ENCODE assay signal across 1 cellular context in genomic region chr6:135192256-135193174, GRCh38.
A peak's percentile ranks its signal among the peaks of the same experiment; 100 is the strongest.
TF ChIP-seq lines count a peak whose summit lies in the region.

No MANE protein-coding gene starts in this region.

TF ChIP-seq in K562, 482 proteins besides CTCF, POLR2A, EP300 and RAD21 (continued from another document and continues in another):
- no peak for TF ChIP-seq SIN3B (IDR thresholded peaks at IDR 0.05; ENCODE audit: low read depth)
- TF ChIP-seq ZNF609 (CRISPR knock-in tag; IDR thresholded peaks at IDR 0.05; ENCODE audit: borderline replicate concordance) = no peak
- no peak for TF ChIP-seq GABPB2 (CRISPR knock-in tag; conservative IDR thresholded peaks at IDR 0.05)
- TF ChIP-seq, protein P1, sequence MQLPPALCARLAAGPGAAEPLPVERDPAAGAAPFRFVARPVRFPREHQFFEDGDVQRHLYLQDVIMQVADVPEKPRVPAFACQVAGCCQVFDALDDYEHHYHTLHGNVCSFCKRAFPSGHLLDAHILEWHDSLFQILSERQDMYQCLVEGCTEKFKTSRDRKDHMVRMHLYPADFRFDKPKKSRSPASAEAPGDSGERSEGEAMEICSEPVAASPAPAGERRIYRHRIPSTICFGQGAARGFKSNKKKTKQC (CRISPR knock-in tag; IDR thresholded peaks at IDR 0.05) = no peak
- no peak for TF ChIP-seq SP2 (IDR thresholded peaks at IDR 0.05; ENCODE audit: extremely low read depth, low read depth, low read length, poor library complexity, severe bottlenecking)
- no peak for TF ChIP-seq FOXA3 (CRISPR knock-in tag; conservative IDR thresholded peaks at IDR 0.05 in 1 of 2, IDR thresholded peaks at IDR 0.05 in 1 of 2)
- peak in 1 of 2 experiments; percentile 68; a peak in 1 of 4 replicates for TF ChIP-seq RCOR1 (IDR thresholded peaks at IDR 0.05; ENCODE audit: borderline replicate concordance in 1 of 2, low read depth in 2 of 2, low read length in 2 of 2)
- peak; percentile 18 for TF ChIP-seq NFYB (IDR thresholded peaks at IDR 0.05; ENCODE audit: extremely low read depth, insufficient read length)
- TF ChIP-seq JUND (IDR thresholded peaks at IDR 0.05; ENCODE audit: borderline replicate concordance, low read depth, low read length) = peak; percentile 39
- no peak; the same call in 2 of the 3 replicates for TF ChIP-seq JUND (tag; IDR thresholded peaks at IDR 0.05; ENCODE audit: borderline replicate concordance, low read depth, low read length)
- no peak for TF ChIP-seq KAT7 (CRISPR knock-in tag; IDR thresholded peaks at IDR 0.05; ENCODE audit: borderline replicate concordance)
- TF ChIP-seq PRPF4 (IDR thresholded peaks at IDR 0.05; ENCODE audit: insufficient read depth, low read depth, low read length, poor library complexity, severe bottlenecking) = no peak
- no peak for TF ChIP-seq ZBTB43 (CRISPR knock-in tag; IDR thresholded peaks at IDR 0.05)
- TF ChIP-seq MTA3 (IDR thresholded peaks at IDR 0.05; ENCODE audit: borderline replicate concordance) = no peak; the same call in 1 of the 2 replicates
- TF ChIP-seq ZNF75A (CRISPR knock-in tag; IDR thresholded peaks at IDR 0.05) = 0 out of 2 replicates have a peak, but pooled peaks have one; percentile 20
- TF ChIP-seq ZNF184 (CRISPR knock-in tag; IDR thresholded peaks at IDR 0.05) = no peak
- TF ChIP-seq TFAM (CRISPR knock-in tag; conservative IDR thresholded peaks at IDR 0.05) = no peak
- TF ChIP-seq RB1 (IDR thresholded peaks at IDR 0.05; ENCODE audit: low read depth) = no peak
- TF ChIP-seq, protein P2, sequence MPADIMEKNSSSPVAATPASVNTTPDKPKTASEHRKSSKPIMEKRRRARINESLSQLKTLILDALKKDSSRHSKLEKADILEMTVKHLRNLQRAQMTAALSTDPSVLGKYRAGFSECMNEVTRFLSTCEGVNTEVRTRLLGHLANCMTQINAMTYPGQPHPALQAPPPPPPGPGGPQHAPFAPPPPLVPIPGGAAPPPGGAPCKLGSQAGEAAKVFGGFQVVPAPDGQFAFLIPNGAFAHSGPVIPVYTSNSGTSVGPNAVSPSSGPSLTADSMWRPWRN (IDR thresholded peaks at IDR 0.05; ENCODE audit: low read depth) = no peak; the same call in 1 of the 2 replicates
- TF ChIP-seq ZNF586 (CRISPR knock-in tag; conservative IDR thresholded peaks at IDR 0.05) = no peak
- TF ChIP-seq DDX20 (tag; IDR thresholded peaks at IDR 0.05; ENCODE audit: low read depth) = no peak
- no peak for TF ChIP-seq MAFF (IDR thresholded peaks at IDR 0.05; ENCODE audit: low read length)
- TF ChIP-seq PREB (CRISPR knock-in tag; IDR thresholded peaks at IDR 0.05) = no peak
- TF ChIP-seq ZNF407 (IDR thresholded peaks at IDR 0.05; ENCODE audit: low read depth) = no peak
- TF ChIP-seq MYC (IDR thresholded peaks at IDR 0.05; ENCODE audit: low read depth, low read length) = no peak
- TF ChIP-seq MYC (CRISPR knock-in tag; IDR thresholded peaks at IDR 0.05; ENCODE audit: borderline replicate concordance, low read depth) = 0 out of 2 replicates have a peak, but pooled peaks have one; percentile 38
- TF ChIP-seq, protein P3, sequence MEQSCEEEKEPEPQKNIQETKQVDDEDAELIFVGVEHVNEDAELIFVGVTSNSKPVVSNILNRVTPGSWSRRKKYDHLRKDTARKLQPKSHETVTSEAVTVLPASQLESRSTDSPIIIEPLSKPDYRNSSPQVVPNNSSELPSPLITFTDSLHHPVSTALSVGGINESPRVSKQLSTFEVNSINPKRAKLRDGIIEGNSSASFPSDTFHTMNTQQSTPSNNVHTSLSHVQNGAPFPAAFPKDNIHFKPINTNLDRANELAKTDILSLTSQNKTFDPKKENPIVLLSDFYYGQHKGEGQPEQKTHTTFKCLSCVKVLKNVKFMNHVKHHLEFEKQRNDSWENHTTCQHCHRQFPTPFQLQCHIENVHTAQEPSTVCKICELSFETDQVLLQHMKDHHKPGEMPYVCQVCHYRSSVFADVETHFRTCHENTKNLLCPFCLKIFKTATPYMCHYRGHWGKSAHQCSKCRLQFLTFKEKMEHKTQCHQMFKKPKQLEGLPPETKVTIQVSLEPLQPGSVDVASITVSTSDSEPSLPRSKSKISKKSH (CRISPR knock-in tag; IDR thresholded peaks at IDR 0.05) = no peak
- no peak for TF ChIP-seq SRSF7 (optimal IDR thresholded peaks at IDR 0.05; ENCODE audit: low read depth, low read length)
- no peak for TF ChIP-seq PHF20 (IDR thresholded peaks at IDR 0.05; ENCODE audit: partially characterized antibody)
- TF ChIP-seq ADNP (tag; IDR thresholded peaks at IDR 0.05) = no peak
- no peak for TF ChIP-seq IRF9 (tag; IDR thresholded peaks at IDR 0.05)
- no peak for TF ChIP-seq HDAC8 (tag; IDR thresholded peaks at IDR 0.05)
- no peak for TF ChIP-seq NCOA1 (IDR thresholded peaks at IDR 0.05; ENCODE audit: low read depth)
- TF ChIP-seq FOS (IDR thresholded peaks at IDR 0.05; ENCODE audit: extremely low read depth, insufficient read length) = no peak
- TF ChIP-seq NCOA6 (IDR thresholded peaks at IDR 0.05) = no peak
- TF ChIP-seq ZNF324 (CRISPR knock-in tag; IDR thresholded peaks at IDR 0.05) = no peak
- no peak for TF ChIP-seq RBM14 (IDR thresholded peaks at IDR 0.05; ENCODE audit: borderline replicate concordance, insufficient read depth, low read depth, low read length)
- peak; percentile 0; the same call in 1 of the 2 replicates for TF ChIP-seq ZNF3 (CRISPR knock-in tag; IDR thresholded peaks at IDR 0.05)
- TF ChIP-seq BRD9 (IDR thresholded peaks at IDR 0.05; ENCODE audit: low read depth, partially characterized antibody) = no peak
- TF ChIP-seq PCBP1 (IDR thresholded peaks at IDR 0.05; ENCODE audit: low read depth, low read length, poor library complexity, severe bottlenecking) = no peak
- TF ChIP-seq MTF1 (CRISPR knock-in tag; IDR thresholded peaks at IDR 0.05; ENCODE audit: borderline replicate concordance) = no peak
- no peak for TF ChIP-seq FUS (optimal IDR thresholded peaks at IDR 0.05; ENCODE audit: low read depth, low read length)
- TF ChIP-seq, protein P4, sequence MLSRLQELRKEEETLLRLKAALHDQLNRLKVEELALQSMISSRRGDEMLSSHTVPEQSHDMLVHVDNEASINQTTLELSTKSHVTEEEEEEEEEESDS (CRISPR knock-in tag; IDR thresholded peaks at IDR 0.05) = no peak
- no peak for TF ChIP-seq RBM15 (IDR thresholded peaks at IDR 0.05; ENCODE audit: insufficient read depth, low read length)
